ENCODE assay signal across 9 cellular contexts in genomic region chr6:7540595-7540994, GRCh38. TPM values are rescaled to one million over a fixed set of nuclear protein-coding genes. Genes with fewer than 3 reads are reported as not detected.
A peak's percentile ranks its signal among the peaks of the same experiment; 100 is the strongest.
DNase-seq lines count a peak whose midpoint lies in the region; ATAC-seq and TF ChIP-seq lines count a peak whose summit lies in the region.
"Had no signal": no experiment of that assay in that cellular context is flagged by ENCODE, and none has a peak within 500 bp of the region (broad histone marks: within the 10 kb centered on the region; RNA-seq: fewer than 3 reads in every experiment).

No MANE protein-coding gene starts in this region.

- peaks cover 16% of the 10 kb centered on the region for H3K4me1 ChIP-seq in CD4-positive, alpha-beta memory T cell (ENCODE audit: insufficient read depth, low read length)

- peaks cover 0 to 2% (median 0%) of the 10 kb centered on the region in 8 donors for H3K9me3 Mint-ChIP-seq in CD4-positive, alpha-beta memory T cell
- peaks cover 0 to 5% (median 0%) of the 10 kb centered on the region in 9 donors for H3K9me3 Mint-ChIP-seq in naive thymus-derived CD8-positive, alpha-beta T cell

- no peak for TF ChIP-seq CTCF in RWPE1 (conservative IDR thresholded peaks at IDR 0.05; ENCODE audit: low read depth)
- no peak for TF ChIP-seq CTCF in epithelial cell of proximal tubule (conservative IDR thresholded peaks at IDR 0.05; ENCODE audit: low read depth, low read length)

- peaks cover 28% of the 10 kb centered on the region for H3K27me3 ChIP-seq in CD4-positive, alpha-beta memory T cell (ENCODE audit: insufficient read depth, low read length)

- H3K27me3 Mint-ChIP-seq in CD4-positive, alpha-beta memory T cell = peaks cover 55 to 56% of the 10 kb centered on the region in 2 donors
- peaks cover 41 to 80% (median 66%) of the 10 kb centered on the region in 5 donors for H3K27me3 Mint-ChIP-seq in naive thymus-derived CD8-positive, alpha-beta T cell

- H3K36me3 ChIP-seq in CD4-positive, alpha-beta memory T cell (ENCODE audit: insufficient read depth, low read length) = no peaks in the 10 kb centered on the region

- CTCF ChIA-PET in CD4-positive, alpha-beta memory T cell (lab: Charles Lee; ENCODE audit: partially characterized antibody) = no interaction called here
- CTCF ChIA-PET in RWPE1 (lab: Yijun Ruan, JAX) = interaction anchor here (1.4 to 1.9 kb wide), 2 partner anchors 35 to 116 kb away, joined by 5 to 8 read pairs; no protein-coding TSS in a partner anchor

- POLR2A ChIA-PET in CD4-positive, alpha-beta memory T cell (lab: Charles Lee; ENCODE audit: partially characterized antibody) = no interaction called here
- POLR2A ChIA-PET in RWPE1 (lab: Yijun Ruan, JAX; ENCODE audit: low non-redundant PET) = interaction anchor here (1.2 to 1.4 kb wide), 3 partner anchors 16 to 129 kb away, joined by 3 read pairs; no protein-coding TSS in a partner anchor
- POLR2A ChIA-PET in naive thymus-derived CD8-positive, alpha-beta T cell (lab: Charles Lee) = no interaction called here

- no peak for DNase-seq in CD4-positive, alpha-beta memory T cell
- DNase-seq in RWPE1 (ENCODE audit: low spot score) = no peak
- DNase-seq in epithelial cell of proximal tubule (ENCODE audit: low read depth) = no peak
- no peak for DNase-seq in naive thymus-derived CD8-positive, alpha-beta T cell
- no peak for DNase-seq in NCI-H345 (lab: John Stamatoyannopoulos, UW)
- DNase-seq: activated CD4-positive, CD25-positive, alpha-beta regulatory T cell treated with anti-CD3 and anti-CD28 coated beads, Interleukin-2, amount 50 U/mL, for 72 hours had no signal

- H3K27ac Mint-ChIP-seq in CD4-positive, alpha-beta memory T cell = no peak overlapping the region
- H3K27ac Mint-ChIP-seq in naive thymus-derived CD8-positive, alpha-beta T cell = peak overlapping the region in 1 of 10 donors; percentile 32

- intact Hi-C loops in CD4-positive, alpha-beta memory T cell (cut with micrococcal nuclease) = no loop called here

- H3K27ac ChIP-seq in CD4-positive, alpha-beta memory T cell (ENCODE audit: low read depth, low read length) = no peak overlapping the region
- H3K27ac ChIP-seq in RWPE1 = peak overlapping the region; percentile 98

- peak overlapping the region; percentile 66 to 83 (median 74) for H3K4me3 Mint-ChIP-seq in CD4-positive, alpha-beta memory T cell
- peak overlapping the region; percentile 61 to 82 (median 76) for H3K4me3 Mint-ChIP-seq in naive thymus-derived CD8-positive, alpha-beta T cell

- ATAC-seq in naive thymus-derived CD8-positive, alpha-beta T cell = no peak
- ATAC-seq in GM18520 (IDR thresholded peaks at IDR 0.05; ENCODE audit: unreplicated experiment) (no peak), GM21528 (IDR thresholded peaks at IDR 0.05; ENCODE audit: low FRiP score, unreplicated experiment) (no peak), HG03439 (IDR thresholded peaks at IDR 0.05; ENCODE audit: unreplicated experiment) (no peak)

- peaks cover 2 to 15% (median 8%) of the 10 kb centered on the region in 4 donors for H3K4me1 Mint-ChIP-seq in CD4-positive, alpha-beta memory T cell
- peaks cover 2 to 22% (median 10%) of the 10 kb centered on the region in 4 donors for H3K4me1 Mint-ChIP-seq in naive thymus-derived CD8-positive, alpha-beta T cell

- no peaks in the 10 kb centered on the region for H3K36me3 Mint-ChIP-seq in CD4-positive, alpha-beta memory T cell
- H3K36me3 Mint-ChIP-seq in naive thymus-derived CD8-positive, alpha-beta T cell = peaks cover 0 to under 1% (median 0%) of the 10 kb centered on the region in 3 donors

- H3K4me3 ChIP-seq in CD4-positive, alpha-beta memory T cell (ENCODE audit: low read length in 2 of 2) = no peak overlapping the region
- peak overlapping the region; percentile 90 for H3K4me3 ChIP-seq in epithelial cell of proximal tubule (ENCODE audit: low read depth, low read length)

- no peaks in the 10 kb centered on the region for H3K9me3 ChIP-seq in CD4-positive, alpha-beta memory T cell (ENCODE audit: control insufficient read depth in 1 of 2, low read length in 2 of 2)

RNA-seq across cellular contexts. Expression of gene DSP, which starts 0.9 kb away (rescaled TPM):
- not detected for total RNA-seq in CD4-positive, alpha-beta memory T cell
- polyA plus RNA-seq in CD4-positive, alpha-beta memory T cell = not detected
- total RNA-seq in epithelial cell of proximal tubule = 47.4 and 80.1 TPM in 2 replicates
- under 1 TPM; 0.47 to 0.60 TPM for total RNA-seq in naive thymus-derived CD8-positive, alpha-beta T cell
- not detected for polyA plus RNA-seq in naive thymus-derived CD8-positive, alpha-beta T cell

RNA-seq across cellular contexts. Expression of gene SNRNP48, which starts 49.4 kb away (rescaled TPM):
- total RNA-seq in CD4-positive, alpha-beta memory T cell = 10 to 100 TPM; 24.0 to 24.4 TPM
- 10 to 100 TPM in 1 of 2 donors, 1 to 10 TPM in 1; 5.4 to 11.1 TPM for polyA plus RNA-seq in CD4-positive, alpha-beta memory T cell
- total RNA-seq in epithelial cell of proximal tubule = 8.6 and 9.1 TPM in 2 replicates
- total RNA-seq in naive thymus-derived CD8-positive, alpha-beta T cell = 10 to 100 TPM; 29.2 TPM
- 10 to 100 TPM in 1 of 3 donors, 1 to 10 TPM in 2; 9.1 to 13.7 (median 9.3) TPM for polyA plus RNA-seq in naive thymus-derived CD8-positive, alpha-beta T cell

Comparison
In these comparisons a context has a peak if more than half of its experiments do, and no peak if none do; other contexts are left out.
1. RNA of gene DSP, which starts 0.9 kb away (total RNA-seq): 47.4 to 80.1 TPM in epithelial cell of proximal tubule; 0.47 to 0.60 TPM in naive thymus-derived CD8-positive, alpha-beta T cell and not detected in CD4-positive, alpha-beta memory T cell; every median in the first group is over 10 times any median in the second.